11 cellular contexts compared by ENCODE assay signal in genomic region chr12:130714091-130714590, GRCh38. TPM values are rescaled to one million over a fixed set of nuclear protein-coding genes. Genes with fewer than 3 reads are reported as not detected.
DNase-seq lines count a peak whose midpoint lies in the region; ATAC-seq and TF ChIP-seq lines count a peak whose summit lies in the region.
"Had no signal": no experiment of that assay in that cellular context is flagged by ENCODE, and none has a peak within 500 bp of the region (broad histone marks: within the 10 kb centered on the region; RNA-seq: fewer than 3 reads in every experiment).

No MANE protein-coding gene starts in this region.

- DNase-seq in AG10803 (ENCODE audit: low read depth) (no peak), ecto neural progenitor cell (ENCODE audit: low spot score) (peak; percentile 55), occipital lobe (lab: John Stamatoyannopoulos, UW) (peak; percentile 33), COR-L47 (lab: John Stamatoyannopoulos, UW) (no peak), OCI-M2 (lab: John Stamatoyannopoulos, UW; ENCODE audit: unreplicated experiment) (no peak)
- no peak for DNase-seq in stimulated activated CD4-positive, alpha-beta T cell treated with anti-CD3 and anti-CD28 coated beads, Interleukin-1b, Interleukin-23, amount 100 ng/mL, for 48 hours
- DNase-seq: activated naive CD4-positive, alpha-beta T cell treated with Interleukin-2 at 50 U/mL for 16 hours; GDM1; IMR-90 had no signal

- H3K4me3 ChIP-seq in AG10803 (ENCODE audit: low read length) = peak overlapping the region; percentile 17

- no peak for TF ChIP-seq CTCF in AG10803 (conservative IDR thresholded peaks at IDR 0.05; ENCODE audit: low read length)

- ATAC-seq in GM18519 (IDR thresholded peaks at IDR 0.05; ENCODE audit: low FRiP score, unreplicated experiment) (peak; percentile 42), HG03439 (IDR thresholded peaks at IDR 0.05; ENCODE audit: unreplicated experiment) (no peak)

RNA-seq across cellular contexts. Expression of gene RIMBP2, which starts 2.0 kb away (rescaled TPM):
- 39.5 TPM for total RNA-seq in occipital lobe
- total RNA-seq: IMR-90 had no signal

Comparison
In these comparisons a context has a peak if more than half of its experiments do, and no peak if none do; other contexts are left out.
1. DNase-seq: peak in ecto neural progenitor cell (single experiment) and occipital lobe (single experiment); none in AG10803 (single experiment), COR-L47 (single experiment), OCI-M2 (single experiment) and stimulated activated CD4-positive, alpha-beta T cell treated with anti-CD3 and anti-CD28 coated beads, Interleukin-1b, Interleukin-23, amount 100 ng/mL, for 48 hours (single experiment).